ENCODE assay signal across 16 cellular contexts in the genomic region with DNA sequence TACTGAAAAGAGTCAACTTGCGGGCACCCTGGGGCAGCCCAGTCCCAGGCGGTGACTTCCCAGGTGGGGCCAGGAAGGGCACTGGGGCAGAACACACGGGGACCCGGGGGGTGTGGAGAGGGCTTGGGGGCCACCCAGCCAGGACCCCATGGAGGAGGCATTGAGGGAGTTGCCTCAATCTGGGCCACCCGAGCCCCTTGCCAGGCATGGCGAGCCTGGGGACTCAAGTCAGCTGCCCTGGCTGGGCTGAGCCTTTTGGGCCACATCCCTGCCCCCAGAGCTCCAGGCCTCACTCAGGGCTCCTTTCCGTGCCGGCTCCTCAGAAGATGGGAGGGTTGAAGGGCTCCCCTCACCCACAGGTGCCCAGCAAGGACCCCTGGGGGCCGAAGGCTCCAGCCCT. TPM values are rescaled to one million over a fixed set of nuclear protein-coding genes. Genes with fewer than 3 reads are reported as not detected.
DNase-seq lines count a peak whose midpoint lies in the region; ATAC-seq, FAIRE-seq and TF ChIP-seq lines count a peak whose summit lies in the region.
"Had no signal": no experiment of that assay in that cellular context is flagged by ENCODE, and none has a peak within 500 bp of the region (broad histone marks: within the 10 kb centered on the region; RNA-seq: fewer than 3 reads in every experiment).

No MANE protein-coding gene starts in this region.

- H2BK5ac ChIP-seq in neuronal stem cell (ENCODE audit: low read length) = no peak overlapping the region

- H3K4me1 ChIP-seq in left ventricle myocardium inferior (peaks cover 53% of the 10 kb centered on the region), kidney (ENCODE audit: control insufficient read depth in 1 of 2, insufficient read depth in 1 of 2, low read depth in 1 of 2, low read length in 2 of 2) (no peaks in the 10 kb centered on the region), neuronal stem cell (ENCODE audit: control insufficient read depth in 2 of 2, insufficient read depth in 1 of 2, low read depth in 1 of 2, low read length in 2 of 2) (no peaks in the 10 kb centered on the region)

- H3K9ac ChIP-seq in kidney (ENCODE audit: low read length in 2 of 2) (no peak overlapping the region), neuronal stem cell (ENCODE audit: low read depth, low read length, poor library complexity) (no peak overlapping the region)

- H3K9me3 ChIP-seq in left ventricle myocardium inferior (replicated peaks) (peaks cover 18% of the 10 kb centered on the region), kidney (ENCODE audit: control insufficient read depth in 1 of 2, low read length in 2 of 2) (peaks cover 2 to 10% of the 10 kb centered on the region in 2 donors), neuronal stem cell (replicated peaks in 1 of 2; ENCODE audit: control insufficient read depth in 2 of 2, insufficient read depth in 1 of 2, low read depth in 1 of 2, low read length in 2 of 2) (peaks cover 9 to 10% of the 10 kb centered on the region in 2 donors)

- H3K23ac ChIP-seq in neuronal stem cell (ENCODE audit: low read depth, low read length, poor library complexity) = peak overlapping the region; percentile 43

- H4K8ac ChIP-seq in neuronal stem cell (ENCODE audit: low read depth, low read length) = no peak overlapping the region

- intact Hi-C loops in Right ventricle myocardium superior (cut with DNase I) (no loop called here), left ventricle myocardium inferior (cut with micrococcal nuclease) (no loop called here), kidney (cut with DNase I) (no loop called here)

- WGBS in neuronal stem cell (ENCODE audit: extremely low coverage in 2 of 2, insufficient read length in 2 of 2, insufficient replicate concordance in 1 of 2), 2 donors = no CpG with 5 or more reads among the region's 9 CpGs

- H4K91ac ChIP-seq in neuronal stem cell (ENCODE audit: low read depth, low read length, poor library complexity) = no peak overlapping the region

- peaks cover 41% of the 10 kb centered on the region for H3K27me3 ChIP-seq in left ventricle myocardium inferior (ENCODE audit: low read depth)
- H3K27me3 ChIP-seq in neuronal stem cell (ENCODE audit: control insufficient read depth in 3 of 3, insufficient read depth in 3 of 3, low read depth in 1 of 3, low read length in 3 of 3) = peaks cover 0 to 30% (median 12%) of the 10 kb centered on the region in 3 experiments

- TF ChIP-seq CTCF in left ventricle myocardium inferior (IDR thresholded peaks at IDR 0.05; ENCODE audit: borderline replicate concordance) (no peak), kidney (IDR thresholded peaks at IDR 0.05; ENCODE audit: borderline replicate concordance, extremely low read depth, insufficient read depth) (no peak)

- H3K14ac ChIP-seq in neuronal stem cell (ENCODE audit: low read length) = no peak overlapping the region

- no peak overlapping the region for H2BK12ac ChIP-seq in neuronal stem cell (ENCODE audit: low read length)

- no peak overlapping the region for H3K4ac ChIP-seq in neuronal stem cell (ENCODE audit: low read length)

- no peak overlapping the region for H2BK15ac ChIP-seq in neuronal stem cell (ENCODE audit: low read length)

- no peaks in the 10 kb centered on the region for H3K79me1 ChIP-seq in neuronal stem cell (ENCODE audit: low read depth, low read length)

- H3K36me3 ChIP-seq in left ventricle myocardium inferior (no peaks in the 10 kb centered on the region), kidney (ENCODE audit: control insufficient read depth in 1 of 2, insufficient read depth in 2 of 2, low read length in 2 of 2) (no peaks in the 10 kb centered on the region), neuronal stem cell (replicated peaks in 1 of 2; ENCODE audit: control insufficient read depth in 2 of 2, insufficient read depth in 2 of 2, low read length in 2 of 2) (no peaks in the 10 kb centered on the region)

- no peak overlapping the region for H3K18ac ChIP-seq in neuronal stem cell (ENCODE audit: low read length)

- FAIRE-seq in kidney (lab: Jason Lieb, UNC) = no peak
- FAIRE-seq: GM12878, GM18507 had no signal

- DNase-seq in Right ventricle myocardium superior = peak; percentile 30
- DNase-seq in left ventricle myocardium inferior = no peak
- DNase-seq in kidney = peak; percentile 59
- no peak for DNase-seq in neuronal stem cell (ENCODE audit: low spot score)
- no peak for DNase-seq in NCI-H510A treated with DMSO at 0.1 percent for 48 hours (lab: John Stamatoyannopoulos, UW)
- DNase-seq: 8988T; AML-193; C1 segment of cervical spinal cord; CD4-positive, alpha-beta memory T cell; DMS79; H9 had no signal

- ATAC-seq in Right ventricle myocardium superior (ENCODE audit: poor library complexity) = no peak
- no peak for ATAC-seq in GM19395 (IDR thresholded peaks at IDR 0.05; ENCODE audit: unreplicated experiment)
- no peak for ATAC-seq in GM18867 (IDR thresholded peaks at IDR 0.05; ENCODE audit: unreplicated experiment)
- ATAC-seq: GM23338 had no signal

- H3K27ac ChIP-seq in left ventricle myocardium inferior (replicated peaks) (no peak overlapping the region), kidney (ENCODE audit: low read depth in 2 of 2, low read length in 2 of 2) (no peak overlapping the region), neuronal stem cell (replicated peaks; ENCODE audit: low read length) (no peak overlapping the region)

- H2BK120ac ChIP-seq in neuronal stem cell (ENCODE audit: low read depth, low read length) = no peak overlapping the region

- no peak overlapping the region for H2AFZ ChIP-seq in neuronal stem cell (ENCODE audit: low read length)
- H2AFZ ChIP-seq: GM23338 had no signal

- H3K4me3 ChIP-seq in left ventricle myocardium inferior = no peak overlapping the region
- H3K4me3 ChIP-seq in kidney (ENCODE audit: low read length in 2 of 2) = no peak overlapping the region
- H3K4me3 ChIP-seq in neuronal stem cell (ENCODE audit: low read length in 2 of 2) = no peak overlapping the region
- H3K4me3 ChIP-seq: GM12878, GM23338 had no signal

- H3K4me2 ChIP-seq in neuronal stem cell (ENCODE audit: insufficient read depth, low read length, poor library complexity, severe bottlenecking) = no peak overlapping the region
- H3K4me2 ChIP-seq: GM23338 had no signal

- no peak overlapping the region for H2AK5ac ChIP-seq in neuronal stem cell (ENCODE audit: low read depth, low read length)

RNA-seq across cellular contexts. Expression of gene CPLX1, which starts 6.6 kb away (rescaled TPM):
- total RNA-seq in Right ventricle myocardium superior = 4.3 TPM
- total RNA-seq in left ventricle myocardium inferior = 4.8 TPM
- 10.2 TPM for total RNA-seq in kidney
- polyA plus RNA-seq in kidney (ENCODE audit: insufficient read depth, low read depth, low replicate concordance) = 3.9 TPM
- 0.13 TPM for polyA plus RNA-seq in neuronal stem cell (2013, experiment 1 of 2)
- polyA plus RNA-seq in neuronal stem cell (2013, experiment 2 of 2) = 0.12 TPM

Comparison
In these comparisons a context has a peak if more than half of its experiments do, and no peak if none do; other contexts are left out.
1. DNase-seq: peak in Right ventricle myocardium superior (single experiment) and kidney (single experiment); none in left ventricle myocardium inferior (single experiment), neuronal stem cell (single experiment) and NCI-H510A treated with DMSO at 0.1 percent for 48 hours (single experiment).